Comparison of ENCODE assay signal across 8 cellular contexts in the genomic region with DNA sequence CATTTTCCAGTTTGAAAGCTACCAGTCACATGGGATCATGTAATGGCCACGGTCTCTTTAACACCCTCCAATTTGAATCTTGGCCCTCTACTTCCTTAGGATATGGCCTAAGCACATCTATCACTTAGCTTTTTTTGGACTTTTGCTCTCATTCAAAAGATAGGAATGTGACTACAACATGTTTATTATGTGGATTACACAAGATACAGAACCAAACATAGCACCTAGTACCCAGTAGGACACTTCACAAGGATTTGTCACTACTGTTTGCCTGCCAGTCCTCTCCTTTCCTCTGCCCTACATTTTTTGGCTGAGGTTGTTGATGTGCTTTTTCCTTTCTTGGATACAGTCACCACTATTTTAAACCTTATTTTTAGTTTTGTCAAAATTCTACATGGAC.
DNase-seq lines count a peak whose midpoint lies in the region; ATAC-seq and TF ChIP-seq lines count a peak whose summit lies in the region.
"Not testable (repeated sequence)": the region's sequence is repeated elsewhere in the genome, so short reads cannot be mapped to it uniquely, and the experiment has no call there.

No MANE protein-coding gene starts in this region.

- not testable (repeated sequence) for H4K20me1 ChIP-seq in IMR-90 (ENCODE audit: insufficient read depth, low read length)

- not testable (repeated sequence) for H3K27me3 Mint-ChIP-seq in MCF 10A (ENCODE audit: insufficient read depth, unreplicated experiment)

- ATAC-seq in IMR-90 (ENCODE audit: low read depth) (peak; percentile 44), left cardiac atrium (peak; percentile 68 to 79), lower lobe of right lung (peak; percentile 72 to 79), gastrocnemius medialis (peak; percentile 66 to 92)

- not testable (repeated sequence) for H3K9ac ChIP-seq in IMR-90 (ENCODE audit: low read depth, low read length)

- H3K79me1 ChIP-seq in IMR-90 (ENCODE audit: low read depth in 1 of 2, low read length in 2 of 2) = not testable (repeated sequence)

- H3K4me3 ChIP-seq in AG10803 (ENCODE audit: low read length); IMR-90 (ENCODE audit: insufficient read depth, low read depth, low read length); fibroblast of villous mesenchyme (ENCODE audit: low read depth, low read length); lower lobe of right lung; gastrocnemius medialis: not testable (repeated sequence)

- H3K9me3 Mint-ChIP-seq in MCF 10A (ENCODE audit: unreplicated experiment) = not testable (repeated sequence)

- H4K5ac ChIP-seq in IMR-90 (ENCODE audit: low read depth, low read length) = not testable (repeated sequence)

- DNase-seq in AG10803 (ENCODE audit: low read depth) (peak; percentile 33), fibroblast of villous mesenchyme (ENCODE audit: low read depth) (peak; percentile 17), iris pigment epithelial cell (ENCODE audit: low read depth) (peak; percentile 6)
- DNase-seq in IMR-90; MCF 10A (ENCODE audit: unreplicated experiment); left cardiac atrium; lower lobe of right lung; gastrocnemius medialis: not testable (repeated sequence)

- not testable (repeated sequence) for H4K8ac ChIP-seq in IMR-90 (ENCODE audit: low read depth in 2 of 2, low read length in 2 of 2)

- H2BK5ac ChIP-seq in IMR-90 (ENCODE audit: low read depth, low read length, poor library complexity, severe bottlenecking) = not testable (repeated sequence)

- H3K36me3 Mint-ChIP-seq in MCF 10A (ENCODE audit: insufficient read depth, unreplicated experiment) = not testable (repeated sequence)

- not testable (repeated sequence) for TF ChIP-seq CTCF in AG10803 (conservative IDR thresholded peaks at IDR 0.05; ENCODE audit: low read length); IMR-90 (conservative IDR thresholded peaks at IDR 0.05; ENCODE audit: low read depth, low read length); MCF 10A (IDR thresholded peaks at IDR 0.05; ENCODE audit: unreplicated experiment); fibroblast of villous mesenchyme (IDR thresholded peaks at IDR 0.05; ENCODE audit: insufficient read depth, low read depth, low read length); lower lobe of right lung (IDR thresholded peaks at IDR 0.05); gastrocnemius medialis (IDR thresholded peaks at IDR 0.05 in 4 of 5, conservative IDR thresholded peaks at IDR 0.05 in 1 of 5)

- peaks cover 14% of the 10 kb centered on the region for H3K4me1 Mint-ChIP-seq in MCF 10A (ENCODE audit: insufficient read depth, unreplicated experiment)

- TF ChIP-seq POLR2A in IMR-90 (IDR thresholded peaks at IDR 0.05; ENCODE audit: low read depth, low read length); gastrocnemius medialis (IDR thresholded peaks at IDR 0.05): not testable (repeated sequence)

- H2AK5ac ChIP-seq in IMR-90 (ENCODE audit: low read depth, low read length) = not testable (repeated sequence)

- H3K23ac ChIP-seq in IMR-90 (ENCODE audit: low read depth, low read length) = not testable (repeated sequence)

- not testable (repeated sequence) for H3K36me3 ChIP-seq in IMR-90 (ENCODE audit: control insufficient read depth, insufficient read depth, low read length); lower lobe of right lung; gastrocnemius medialis

- not testable (repeated sequence) for H4K91ac ChIP-seq in IMR-90 (ENCODE audit: insufficient read depth, low read depth, low read length)

- not testable (repeated sequence) for H3K27ac ChIP-seq in IMR-90 (ENCODE audit: insufficient read depth, low read length)
- peak overlapping the region; percentile 31 for H3K27ac ChIP-seq in lower lobe of right lung
- peak overlapping the region; percentile 11 to 82 (median 35) for H3K27ac ChIP-seq in gastrocnemius medialis

- not testable (repeated sequence) for H3K27me3 ChIP-seq in IMR-90 (ENCODE audit: control insufficient read depth, insufficient read depth, low read length); lower lobe of right lung (ENCODE audit: low read depth); gastrocnemius medialis

- not testable (repeated sequence) for H2BK15ac ChIP-seq in IMR-90 (ENCODE audit: low read depth, low read length)

- H3K18ac ChIP-seq in IMR-90 (ENCODE audit: low read depth, low read length) = not testable (repeated sequence)

- not testable (repeated sequence) for H3K4me3 Mint-ChIP-seq in MCF 10A (ENCODE audit: unreplicated experiment)

- no CpG with 5 or more reads among the region's 1 CpG for WGBS in IMR-90 (ENCODE audit: extremely low coverage in 2 of 2, insufficient read length in 1 of 2), 2 experiments

- not testable (repeated sequence) for H3K4ac ChIP-seq in IMR-90 (ENCODE audit: low read depth, low read length)

- intact Hi-C loops in IMR-90 (cut with micrococcal nuclease); MCF 10A (cut with micrococcal nuclease); left cardiac atrium (cut with DNase I); lower lobe of right lung (cut with DNase I); gastrocnemius medialis (cut with DNase I; ENCODE audit: low total_unique reads): not testable (repeated sequence)

- H3K9me3 ChIP-seq in IMR-90 (ENCODE audit: control insufficient read depth, insufficient read depth, low read length); lower lobe of right lung; gastrocnemius medialis: not testable (repeated sequence)

- not testable (repeated sequence) for H3K56ac ChIP-seq in IMR-90 (ENCODE audit: extremely low read depth, insufficient read depth, low read length)

- POLR2A ChIA-PET in IMR-90 (lab: Charles Lee; ENCODE audit: unreplicated experiment); MCF 10A (lab: Yijun Ruan, JAX): not testable (repeated sequence)

- not testable (repeated sequence) for BruUV-seq in IMR-90 (replicated peaks; lab: Mats Ljungman, UMichigan); MCF 10A (replicated peaks; lab: Mats Ljungman, UMichigan)

- not testable (repeated sequence) for H3K4me2 ChIP-seq in IMR-90 (ENCODE audit: low read depth, low read length)

- peak overlapping the region; percentile 27 for H3K27ac Mint-ChIP-seq in MCF 10A (ENCODE audit: low read depth, unreplicated experiment)

- H2AFZ ChIP-seq in IMR-90 (replicated peaks; ENCODE audit: low read length, poor library complexity) = not testable (repeated sequence)

- not testable (repeated sequence) for H2BK20ac ChIP-seq in IMR-90 (ENCODE audit: low read depth, low read length)

- CTCF ChIA-PET in IMR-90 (lab: Yijun Ruan, JAX) = interaction anchor here (0.6 kb wide), 1 partner anchor 189 kb away, joined by 7 read pairs; no protein-coding TSS in a partner anchor
- CTCF ChIA-PET in MCF 10A (lab: Yijun Ruan, JAX) = not testable (repeated sequence)

- H3K14ac ChIP-seq in IMR-90 (replicated peaks; ENCODE audit: low read depth, low read length) = not testable (repeated sequence)

- not testable (repeated sequence) for H3K4me1 ChIP-seq in IMR-90 (ENCODE audit: control insufficient read depth, insufficient read depth, low read length); lower lobe of right lung
- H3K4me1 ChIP-seq in gastrocnemius medialis = peaks cover 20 to 35% of the 10 kb centered on the region in 2 donors

- in situ Hi-C loops in IMR-90 (cut with MboI; ENCODE audit: low sequenced_read_pairs); gastrocnemius medialis (cut with MboI; ENCODE audit: low sequenced_read_pairs in 4 of 4): not testable (repeated sequence)

- not testable (repeated sequence) for TF ChIP-seq RAD21 in IMR-90 (IDR thresholded peaks at IDR 0.05; ENCODE audit: low read length)

- dilution Hi-C loops in IMR-90 (cut with HindIII; ENCODE audit: low sequenced_read_pairs, unreplicated experiment) = not testable (repeated sequence)

- H3K9me1 ChIP-seq in IMR-90 (ENCODE audit: insufficient read depth, low read length) = not testable (repeated sequence)

- H2AK9ac ChIP-seq in IMR-90 (replicated peaks; ENCODE audit: low read depth, low read length, poor library complexity) = not testable (repeated sequence)

- not testable (repeated sequence) for H2BK120ac ChIP-seq in IMR-90 (ENCODE audit: low read depth, low read length)
